2 cellular contexts compared by ENCODE assay signal in genomic region chr2:11154460-11155325, GRCh38.
TF ChIP-seq lines count a peak whose summit lies in the region.

No MANE protein-coding gene starts in this region.

TF ChIP-seq in A549, 52 proteins besides CTCF, POLR2A, EP300 and RAD21 (continued from another document):
- peak; percentile 75 for TF ChIP-seq E2F6 (IDR thresholded peaks at IDR 0.05; ENCODE audit: borderline replicate concordance, low read depth)
- TF ChIP-seq BCL3 (IDR thresholded peaks at IDR 0.05): peak; percentile 69; the same call in 1 of the 3 replicates
- peak; percentile 77; the same call in 1 of the 2 replicates for TF ChIP-seq EHF (CRISPR knock-in tag; IDR thresholded peaks at IDR 0.05)
- peak; percentile 40; the same call in 1 of the 2 replicates for TF ChIP-seq NPAS2 (CRISPR knock-in tag; IDR thresholded peaks at IDR 0.05; ENCODE audit: borderline replicate concordance)
- TF ChIP-seq PHF8 (IDR thresholded peaks at IDR 0.05; ENCODE audit: borderline replicate concordance, low read depth): peak; percentile 88
- TF ChIP-seq MAZ (IDR thresholded peaks at IDR 0.05; ENCODE audit: borderline replicate concordance, low read depth, low read length): no peak; the same call in 1 of the 2 replicates
- 0 out of 2 replicates have a peak, but pooled peaks have one; percentile 24 for TF ChIP-seq ATOH8 (CRISPR knock-in tag; IDR thresholded peaks at IDR 0.05; ENCODE audit: low read depth)

TF ChIP-seq in K562, 482 proteins besides CTCF, POLR2A, EP300 and RAD21 (continued from another document and continues in another):
- TF ChIP-seq SIN3A (IDR thresholded peaks at IDR 0.05; ENCODE audit: borderline replicate concordance in 2 of 2, control insufficient read depth in 1 of 2, low read depth in 2 of 2, low read length in 2 of 2): no peak
- no peak for TF ChIP-seq PREB (CRISPR knock-in tag; IDR thresholded peaks at IDR 0.05)
- TF ChIP-seq ZNF277 (CRISPR knock-in tag; IDR thresholded peaks at IDR 0.05; ENCODE audit: borderline replicate concordance): no peak
- no peak for TF ChIP-seq ZNF232 (CRISPR knock-in tag; IDR thresholded peaks at IDR 0.05)
- no peak for TF ChIP-seq CBFA2T3 (IDR thresholded peaks at IDR 0.05)
- TF ChIP-seq GABPB1 (CRISPR knock-in tag; IDR thresholded peaks at IDR 0.05): no peak
- TF ChIP-seq POLR2G (IDR thresholded peaks at IDR 0.05; ENCODE audit: low read depth, low read length): peak; percentile 77
- no peak for TF ChIP-seq TAF15 (IDR thresholded peaks at IDR 0.05; ENCODE audit: low read depth, low read length)
- TF ChIP-seq ELK1 (CRISPR knock-in tag; IDR thresholded peaks at IDR 0.05): no peak
- no peak for TF ChIP-seq ATF1 (CRISPR knock-in tag; IDR thresholded peaks at IDR 0.05)
- TF ChIP-seq ATF1 (tag; IDR thresholded peaks at IDR 0.05): no peak
- TF ChIP-seq ZBTB1 (CRISPR knock-in tag; IDR thresholded peaks at IDR 0.05; ENCODE audit: borderline replicate concordance, low read depth): no peak
- no peak for TF ChIP-seq HOXB6 (CRISPR knock-in tag; IDR thresholded peaks at IDR 0.05; ENCODE audit: borderline replicate concordance)
- no peak for TF ChIP-seq HDAC1 (IDR thresholded peaks at IDR 0.05)
- no peak for TF ChIP-seq ZNF583 (CRISPR knock-in tag; IDR thresholded peaks at IDR 0.05)
- TF ChIP-seq IRF1 (CRISPR knock-in tag; IDR thresholded peaks at IDR 0.05; ENCODE audit: borderline replicate concordance): no peak
- no peak for TF ChIP-seq ZNF518B (CRISPR knock-in tag; IDR thresholded peaks at IDR 0.05)
- TF ChIP-seq CBX3 (IDR thresholded peaks at IDR 0.05; ENCODE audit: borderline replicate concordance in 1 of 2, low read length in 2 of 2): no peak
- no peak for TF ChIP-seq LCOR (CRISPR knock-in tag; IDR thresholded peaks at IDR 0.05)
- no peak for TF ChIP-seq ZNF589 (CRISPR knock-in tag; IDR thresholded peaks at IDR 0.05; ENCODE audit: low read depth)
- no peak for TF ChIP-seq HES1 (IDR thresholded peaks at IDR 0.05; ENCODE audit: low read depth)
- 0 out of 2 replicates have a peak, but pooled peaks have one; percentile 21 for TF ChIP-seq MTA3 (IDR thresholded peaks at IDR 0.05; ENCODE audit: borderline replicate concordance)
- no peak for TF ChIP-seq MEF2D (tag; conservative IDR thresholded peaks at IDR 0.05; ENCODE audit: low read depth)
- TF ChIP-seq THAP12 (CRISPR knock-in tag; IDR thresholded peaks at IDR 0.05): no peak
- no peak for TF ChIP-seq SIN3B (IDR thresholded peaks at IDR 0.05; ENCODE audit: low read depth)
- TF ChIP-seq HNRNPUL1 (IDR thresholded peaks at IDR 0.05; ENCODE audit: low read length): no peak
- no peak for TF ChIP-seq ETS1 (conservative IDR thresholded peaks at IDR 0.05; ENCODE audit: control insufficient read depth, low read depth, low read length)
- no peak for TF ChIP-seq MYC (IDR thresholded peaks at IDR 0.05; ENCODE audit: low read depth, low read length)
- no peak for TF ChIP-seq MYC (CRISPR knock-in tag; IDR thresholded peaks at IDR 0.05; ENCODE audit: borderline replicate concordance, low read depth)
- TF ChIP-seq SRF (CRISPR knock-in tag; IDR thresholded peaks at IDR 0.05): peak in 1 of 2 experiments; percentile 47; a peak in 1 of 4 replicates
- no peak for TF ChIP-seq CGGBP1 (CRISPR knock-in tag; IDR thresholded peaks at IDR 0.05)
- TF ChIP-seq CHCHD3 (CRISPR knock-in tag; IDR thresholded peaks at IDR 0.05): no peak
